In genomic region chr2:166167451-166167850, GRCh38 we compare ENCODE assay signal across 24 cellular contexts. TPM values are rescaled to one million over a fixed set of nuclear protein-coding genes. Genes with fewer than 3 reads are reported as not detected.
A peak's percentile ranks its signal among the peaks of the same experiment; 100 is the strongest.
DNase-seq lines count a peak whose midpoint lies in the region; ATAC-seq and TF ChIP-seq lines count a peak whose summit lies in the region.
"Had no signal": no experiment of that assay in that cellular context is flagged by ENCODE, and none has a peak within 500 bp of the region (broad histone marks: within the 10 kb centered on the region; RNA-seq: fewer than 3 reads in every experiment).

No MANE protein-coding gene starts in this region.

- no peak overlapping the region for H3K9ac ChIP-seq in neuronal stem cell (ENCODE audit: low read depth, low read length, poor library complexity)
- H3K9ac ChIP-seq: BLaER1 treated with 17β-estradiol and CSF1 and Interleukin-3, amounts not matched to agents 10 nM and 100 nM; GM23248 had no signal

- no peak overlapping the region for H2BK15ac ChIP-seq in neuronal stem cell (ENCODE audit: low read length)

- H3K4me3 ChIP-seq in SJCRH30 (no peak overlapping the region), epithelial cell of proximal tubule (ENCODE audit: low read depth, low read length) (no peak overlapping the region), neuronal stem cell (ENCODE audit: low read length in 2 of 2) (no peak overlapping the region)
- H3K4me3 ChIP-seq: BLaER1 treated with 17β-estradiol and CSF1 and Interleukin-3, amounts not matched to agents 10 nM and 100 nM; GM23248; heart right ventricle; SJSA1; testis had no signal

- no peak overlapping the region for H3K4ac ChIP-seq in neuronal stem cell (ENCODE audit: low read length)

- H4K8ac ChIP-seq in neuronal stem cell (ENCODE audit: low read depth, low read length), result no peak overlapping the region

- no peak overlapping the region for H2BK120ac ChIP-seq in neuronal stem cell (ENCODE audit: low read depth, low read length)

- H3K4me1 ChIP-seq in SJCRH30, result peaks cover 9% of the 10 kb centered on the region
- H3K4me1 ChIP-seq in neuronal stem cell (ENCODE audit: control insufficient read depth in 2 of 2, insufficient read depth in 1 of 2, low read depth in 1 of 2, low read length in 2 of 2), result peaks cover 2 to 7% of the 10 kb centered on the region in 2 donors
- H3K4me1 ChIP-seq: heart right ventricle, testis had no signal

- H3K27me3 ChIP-seq in SJCRH30, result no peaks in the 10 kb centered on the region
- H3K27me3 ChIP-seq in neuronal stem cell (ENCODE audit: control insufficient read depth in 3 of 3, insufficient read depth in 3 of 3, low read depth in 1 of 3, low read length in 3 of 3), result no peaks in the 10 kb centered on the region
- H3K27me3 ChIP-seq: BLaER1 treated with 17β-estradiol and CSF1 and Interleukin-3, amounts not matched to agents 10 nM and 100 nM; heart right ventricle; SJSA1; testis had no signal

- H2BK12ac ChIP-seq in neuronal stem cell (ENCODE audit: low read length), result no peak overlapping the region

- H2AK5ac ChIP-seq in neuronal stem cell (ENCODE audit: low read depth, low read length), result no peak overlapping the region

- no peak overlapping the region for H3K4me2 ChIP-seq in neuronal stem cell (ENCODE audit: insufficient read depth, low read length, poor library complexity, severe bottlenecking)
- H3K4me2 ChIP-seq: BLaER1 treated with 17β-estradiol and CSF1 and Interleukin-3, amounts not matched to agents 10 nM and 100 nM had no signal

- DNase-seq in NCI-H146 (lab: John Stamatoyannopoulos, UW) (peak; percentile 6), NCI-H146 treated with DMSO at 0.1 percent for 48 hours (lab: John Stamatoyannopoulos, UW; ENCODE audit: unreplicated experiment) (no peak), SJCRH30 (peak; percentile 9 to 26), epithelial cell of proximal tubule (ENCODE audit: low read depth) (peak; percentile 45), neuronal stem cell (ENCODE audit: low spot score) (no peak), NCI-H1092 treated with DMSO at 0.1 percent for 48 hours (lab: John Stamatoyannopoulos, UW) (no peak), SW480 (ENCODE audit: low spot score) (no peak)
- DNase-seq: central memory CD4-positive, alpha-beta T cell; effector CD4-positive, alpha-beta T cell; GM23248; heart right ventricle; MM.1S; NCI-H1930; NCI-H524; nephron progenitor cell; OCI-M1; T1000; testis had no signal

- H2AFZ ChIP-seq in neuronal stem cell (ENCODE audit: low read length), result peak overlapping the region; percentile 10
- H2AFZ ChIP-seq: GM23248 had no signal

- WGBS in neuronal stem cell (ENCODE audit: extremely low coverage in 2 of 2, insufficient read length in 2 of 2, insufficient replicate concordance in 1 of 2), 2 donors, result no CpG with 5 or more reads among the region's 2 CpGs

- no peak overlapping the region for H3K18ac ChIP-seq in neuronal stem cell (ENCODE audit: low read length)

- no peak overlapping the region for H2BK5ac ChIP-seq in neuronal stem cell (ENCODE audit: low read length)

- no peak for TF ChIP-seq CTCF in epithelial cell of proximal tubule (conservative IDR thresholded peaks at IDR 0.05; ENCODE audit: low read depth, low read length)

- no peak for ATAC-seq in HG02938 (IDR thresholded peaks at IDR 0.05; ENCODE audit: unreplicated experiment)
- ATAC-seq: activated CD4-positive, CD25-positive, alpha-beta regulatory T cell treated with anti-CD3 and anti-CD28 coated beads, Interleukin-2, amount 50 U/mL, for 24 hours; heart right ventricle had no signal

- no peaks in the 10 kb centered on the region for H3K79me1 ChIP-seq in neuronal stem cell (ENCODE audit: low read depth, low read length)

- H3K23ac ChIP-seq in neuronal stem cell (ENCODE audit: low read depth, low read length, poor library complexity), result no peak overlapping the region

- no peaks in the 10 kb centered on the region for H3K9me3 ChIP-seq in SJCRH30 (replicated peaks)
- H3K9me3 ChIP-seq in neuronal stem cell (replicated peaks in 1 of 2; ENCODE audit: control insufficient read depth in 2 of 2, insufficient read depth in 1 of 2, low read depth in 1 of 2, low read length in 2 of 2), result no peaks in the 10 kb centered on the region
- H3K9me3 ChIP-seq: BLaER1 treated with 17β-estradiol and CSF1 and Interleukin-3, amounts not matched to agents 10 nM and 100 nM; heart right ventricle; SJSA1; testis had no signal

- H3K36me3 ChIP-seq in SJCRH30 (no peaks in the 10 kb centered on the region), neuronal stem cell (replicated peaks in 1 of 2; ENCODE audit: control insufficient read depth in 2 of 2, insufficient read depth in 2 of 2, low read length in 2 of 2) (no peaks in the 10 kb centered on the region)
- H3K36me3 ChIP-seq: BLaER1 treated with 17β-estradiol and CSF1 and Interleukin-3, amounts not matched to agents 10 nM and 100 nM; heart right ventricle; SJSA1 had no signal

- no peak overlapping the region for H4K91ac ChIP-seq in neuronal stem cell (ENCODE audit: low read depth, low read length, poor library complexity)

- no peak overlapping the region for H3K14ac ChIP-seq in neuronal stem cell (ENCODE audit: low read length)

- H3K27ac ChIP-seq in SJCRH30 (0 out of 2 replicates have a peak overlapping the region, but pooled peaks have one; percentile 26), neuronal stem cell (replicated peaks; ENCODE audit: low read length) (no peak overlapping the region)
- H3K27ac ChIP-seq: 22Rv1; BLaER1 treated with 17β-estradiol and CSF1 and Interleukin-3, amounts not matched to agents 10 nM and 100 nM; GM23248; heart right ventricle; SJSA1; testis had no signal

RNA-seq across cellular contexts. Expression of gene SCN1A, which starts 39.6 kb away (rescaled TPM):
- total RNA-seq in SJCRH30 (2014; rRNA removed; shearing (Covaris generic)), result not detected in 2 replicates
- not detected in 2 replicates for total RNA-seq in epithelial cell of proximal tubule
- 1.2 TPM for polyA plus RNA-seq in neuronal stem cell (2013, experiment 1 of 2)
- polyA plus RNA-seq in neuronal stem cell (2013, experiment 2 of 2), result 1.1 TPM
- total RNA-seq: activated T-helper 1 cell treated with anti-CD3 and anti-CD28 coated beads, Interleukin-12 subunit alpha, Interleukin-12 subunit beta, Interleukin-2, Interleukin-4 antibody, amounts not matched to agents 30 ng/mL and 10 ng/mL and 1 ng/mL, durations not matched to agents 14 hours and 24 hours and 36 hours; GM23248; SJSA1 had no signal

Comparison
In these comparisons a context has a peak if more than half of its experiments do, and no peak if none do; other contexts are left out.
1. DNase-seq: peak in NCI-H146 (single experiment), SJCRH30 (2 of 2) and epithelial cell of proximal tubule (single experiment); none in NCI-H146 treated with DMSO at 0.1 percent for 48 hours (single experiment), neuronal stem cell (single experiment), NCI-H1092 treated with DMSO at 0.1 percent for 48 hours (single experiment) and SW480 (single experiment).